Comparison of ENCODE assay signal across 8 cellular contexts in the genomic region with DNA sequence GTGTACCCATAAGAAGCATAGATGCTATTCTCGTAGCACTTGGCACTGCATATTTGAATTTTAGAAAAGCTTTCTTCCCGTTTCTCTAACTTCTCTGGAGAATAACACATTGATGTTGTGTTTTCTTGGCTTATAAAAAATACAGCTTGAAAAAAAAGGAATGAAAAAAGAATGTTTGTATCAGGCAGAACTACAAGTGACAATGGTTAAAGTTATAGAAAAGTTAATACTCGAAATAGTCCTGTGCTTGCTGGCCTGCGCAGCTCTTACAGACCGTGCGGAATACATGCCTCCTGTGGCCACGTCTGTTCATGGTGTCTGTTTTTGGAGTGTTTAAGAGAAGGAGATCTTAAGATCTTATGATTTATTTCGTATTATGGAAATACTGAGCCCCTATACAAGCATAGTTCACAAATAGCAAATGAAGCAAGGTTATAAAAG. TPM values are rescaled to one million over a fixed set of nuclear protein-coding genes. Genes with fewer than 3 reads are reported as not detected.
DNase-seq lines count a peak whose midpoint lies in the region; ATAC-seq and TF ChIP-seq lines count a peak whose summit lies in the region.

No MANE protein-coding gene starts in this region.

- intact Hi-C loops in CD14-positive monocyte (cut with micrococcal nuclease) (no loop called here), Panc1 (cut with micrococcal nuclease; ENCODE audit: unreplicated experiment) (no loop called here)

- peak overlapping the region; percentile 92 for H3K27ac ChIP-seq in Panc1 (ENCODE audit: low read length)
- no peak overlapping the region for H3K27ac ChIP-seq in neutrophil

- no TSS peak for BruUV-seq in Panc1 (replicated peaks; lab: Mats Ljungman, UMichigan)

- peak; percentile 19 for ATAC-seq in GM21367 (IDR thresholded peaks at IDR 0.05; ENCODE audit: unreplicated experiment)
- peak; percentile 74 for ATAC-seq in Panc1
- ATAC-seq in HG02798 (IDR thresholded peaks at IDR 0.05; ENCODE audit: poor library complexity, unreplicated experiment), result no peak

- peak overlapping the region; percentile 95 for H3K4me3 ChIP-seq in Panc1 (ENCODE audit: low read depth in 2 of 2, low read length in 2 of 2)
- peak overlapping the region; percentile 76 for H3K4me3 ChIP-seq in epithelial cell of proximal tubule (ENCODE audit: low read depth, low read length)
- H3K4me3 ChIP-seq in neutrophil (ENCODE audit: low read depth in 1 of 2, low read length in 1 of 2), result peak overlapping the region; percentile 64 to 68

- TF ChIP-seq CTCF in CD14-positive monocyte (IDR thresholded peaks at IDR 0.05) (no peak), Panc1 (IDR thresholded peaks at IDR 0.05) (no peak), epithelial cell of proximal tubule (conservative IDR thresholded peaks at IDR 0.05; ENCODE audit: low read depth, low read length) (no peak), neutrophil (IDR thresholded peaks at IDR 0.05) (no peak)

- no peaks in the 10 kb centered on the region for H3K36me3 Mint-ChIP-seq in CD14-positive monocyte

- H3K9me3 ChIP-seq in Panc1 (ENCODE audit: control insufficient read depth, insufficient read depth, low read depth, low read length) (no peaks in the 10 kb centered on the region), neutrophil (no peaks in the 10 kb centered on the region)

- H3K4me3 Mint-ChIP-seq in CD14-positive monocyte, result peak overlapping the region; percentile 96 to 98

- DNase-seq in CD14-positive monocyte (ENCODE audit: low spot score), result no peak
- DNase-seq in Panc1 (ENCODE audit: low read depth, low spot score), result no peak
- no peak for DNase-seq in epithelial cell of proximal tubule (ENCODE audit: low read depth)
- DNase-seq in HPDE6-E6E7 (ENCODE audit: extremely low spot score), result no peak
- no peak for DNase-seq in stimulated activated CD4-positive, alpha-beta T cell treated with anti-CD3 and anti-CD28 coated beads, Interleukin-4, amount 100 ng/mL, for 1 hour

- POLR2A ChIA-PET in Panc1 (lab: Charles Lee), result interaction anchor here (1.1 kb wide), 1 partner anchor 43 kb away, joined by 12 read pairs; no protein-coding TSS in a partner anchor

- CTCF ChIA-PET in Panc1 (lab: Charles Lee), result interaction anchor here (0.6 kb wide), 1 partner anchor 9 kb away, joined by 4 read pairs; no protein-coding TSS in a partner anchor

- H3K27me3 Mint-ChIP-seq in CD14-positive monocyte (ENCODE audit: low read depth in 3 of 3), result peaks cover 5 to 20% (median 17%) of the 10 kb centered on the region in 3 donors

- H3K4me1 ChIP-seq in Panc1 (ENCODE audit: control insufficient read depth, insufficient read depth, low read length) (peaks cover 5% of the 10 kb centered on the region; the same call in 1 of the 2 replicates), neutrophil (ENCODE audit: control insufficient read depth in 1 of 2, insufficient read depth in 1 of 2, low read depth in 1 of 2, low read length in 1 of 2) (peaks cover 11% of the 10 kb centered on the region in 2 experiments)

- no peaks in the 10 kb centered on the region for H3K36me3 ChIP-seq in Panc1 (ENCODE audit: control insufficient read depth, insufficient read depth, low read length)
- H3K36me3 ChIP-seq in neutrophil, result no peaks in the 10 kb centered on the region

- H3K27ac Mint-ChIP-seq in CD14-positive monocyte, result no peak overlapping the region

- H3K27me3 ChIP-seq in Panc1 (ENCODE audit: control insufficient read depth, insufficient read depth, low read length) (no peaks in the 10 kb centered on the region; the same call in 1 of the 2 replicates), neutrophil (peaks cover 34% of the 10 kb centered on the region)

- peaks cover 15% of the 10 kb centered on the region for H3K4me1 Mint-ChIP-seq in CD14-positive monocyte

- in situ Hi-C loops in Panc1 (cut with HindIII; ENCODE audit: low pct_unique_long_range_greater_than_20kb, low sequenced_read_pairs), result no loop called here

- no peaks in the 10 kb centered on the region for H3K9me3 Mint-ChIP-seq in CD14-positive monocyte

RNA-seq across cellular contexts. Expression of a gene that starts 0.8 kb away (rescaled TPM):
- under 1 TPM; 0.25 to 0.30 TPM for polyA plus RNA-seq in CD14-positive monocyte
- 1.3 TPM for total RNA-seq in Panc1 (2021; ENCODE audit: unreplicated experiment)
- polyA plus RNA-seq in Panc1 (2012; ENCODE audit: insufficient read length), result 0.94 TPM
- total RNA-seq in epithelial cell of proximal tubule, result 0.17 and 0.51 TPM in 2 replicates

RNA-seq across cellular contexts. Expression of a gene that starts 41.1 kb away (rescaled TPM):
- polyA plus RNA-seq in CD14-positive monocyte, result not detected
- total RNA-seq in Panc1 (2021; ENCODE audit: unreplicated experiment) (174 TPM), epithelial cell of proximal tubule (79.5 and 103 TPM in 2 replicates)
- polyA plus RNA-seq in Panc1 (2012; ENCODE audit: insufficient read length), result 63.3 TPM

RNA-seq across cellular contexts. Expression of a gene that starts 44.9 kb away (rescaled TPM):
- 1 to 10 TPM; 1.5 to 2.0 TPM for polyA plus RNA-seq in CD14-positive monocyte
- total RNA-seq in Panc1 (2021; ENCODE audit: unreplicated experiment) (28.9 TPM), epithelial cell of proximal tubule (19.1 and 30.1 TPM in 2 replicates)
- polyA plus RNA-seq in Panc1 (2012; ENCODE audit: insufficient read length), result 8.0 TPM
